In the genomic region with DNA sequence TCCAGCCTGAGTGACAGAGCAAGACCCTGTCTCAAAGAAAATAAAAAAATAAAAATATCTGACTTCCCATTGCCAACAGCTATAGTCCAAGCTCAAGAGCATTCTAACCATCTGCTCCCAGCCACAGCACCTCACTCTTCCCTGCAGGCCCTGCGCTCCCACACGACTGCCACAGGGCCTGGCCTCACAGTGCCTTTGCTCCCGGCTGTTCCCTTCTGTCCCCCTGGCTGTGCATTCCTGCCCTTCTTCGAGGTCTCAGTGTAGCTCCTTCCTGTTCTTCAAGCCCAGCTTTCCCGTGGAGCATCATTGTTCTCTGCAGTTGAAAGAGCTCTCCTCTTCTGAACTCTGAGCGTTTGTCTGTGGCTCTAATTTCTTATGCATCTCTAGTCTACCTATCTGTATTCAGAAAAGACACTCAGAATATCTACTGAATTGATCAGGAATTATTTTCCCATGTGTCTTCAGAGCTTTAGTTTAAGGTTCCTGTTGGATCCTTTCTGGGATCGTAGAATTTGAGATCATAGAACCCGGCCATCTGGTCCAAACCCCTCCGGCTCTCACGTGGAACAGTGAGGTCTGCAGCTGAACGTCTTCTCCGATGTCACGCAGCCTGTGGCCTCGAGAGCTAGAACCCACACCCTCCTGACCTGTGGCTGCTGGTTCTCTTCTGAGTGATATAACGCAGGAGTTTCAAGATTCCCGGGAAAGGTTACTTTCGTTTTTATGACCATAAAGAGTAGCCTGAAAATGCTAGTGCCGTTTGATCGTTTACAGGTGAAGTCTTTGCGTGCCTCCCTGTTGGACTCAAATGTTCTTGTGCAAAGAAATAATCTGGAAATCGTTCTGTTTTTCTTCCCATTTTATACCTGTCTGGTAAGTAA, we compare ENCODE assay signal across 1 cellular context.
TF ChIP-seq lines count a peak whose summit lies in the region.

No MANE protein-coding gene starts in this region.

TF ChIP-seq in H1, 55 proteins besides CTCF, POLR2A, EP300 and RAD21:
- TF ChIP-seq SIN3A (conservative IDR thresholded peaks at IDR 0.05 in 1 of 2, IDR thresholded peaks at IDR 0.05 in 1 of 2; ENCODE audit: low read depth in 1 of 2, low read length in 2 of 2) (no peak), SIRT6 (IDR thresholded peaks at IDR 0.05; ENCODE audit: low read length) (no peak), SP4 (IDR thresholded peaks at IDR 0.05; ENCODE audit: low read length) (no peak), TAF7 (optimal IDR thresholded peaks at IDR 0.05; ENCODE audit: borderline replicate concordance, low read depth, low read length) (no peak), MAFK (IDR thresholded peaks at IDR 0.05; ENCODE audit: low read depth, low read length) (no peak), NRF1 (IDR thresholded peaks at IDR 0.05; ENCODE audit: low read depth, low read length) (no peak), YY1 (IDR thresholded peaks at IDR 0.05; ENCODE audit: low read depth, low read length) (no peak), FOSL1 (IDR thresholded peaks at IDR 0.05; ENCODE audit: insufficient read depth, low read depth, low read length) (no peak), CEBPB (IDR thresholded peaks at IDR 0.05; ENCODE audit: low read depth, low read length) (no peak), EZH2 (IDR thresholded peaks at IDR 0.05; ENCODE audit: low read depth, low read length, severe bottlenecking) (no peak), KDM4A (IDR thresholded peaks at IDR 0.05; ENCODE audit: low read depth, low read length, severe bottlenecking) (no peak)
- TF ChIP-seq, protein P1, sequence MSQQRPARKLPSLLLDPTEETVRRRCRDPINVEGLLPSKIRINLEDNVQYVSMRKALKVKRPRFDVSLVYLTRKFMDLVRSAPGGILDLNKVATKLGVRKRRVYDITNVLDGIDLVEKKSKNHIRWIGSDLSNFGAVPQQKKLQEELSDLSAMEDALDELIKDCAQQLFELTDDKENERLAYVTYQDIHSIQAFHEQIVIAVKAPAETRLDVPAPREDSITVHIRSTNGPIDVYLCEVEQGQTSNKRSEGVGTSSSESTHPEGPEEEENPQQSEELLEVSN (IDR thresholded peaks at IDR 0.05): no peak
